In the genomic region with DNA sequence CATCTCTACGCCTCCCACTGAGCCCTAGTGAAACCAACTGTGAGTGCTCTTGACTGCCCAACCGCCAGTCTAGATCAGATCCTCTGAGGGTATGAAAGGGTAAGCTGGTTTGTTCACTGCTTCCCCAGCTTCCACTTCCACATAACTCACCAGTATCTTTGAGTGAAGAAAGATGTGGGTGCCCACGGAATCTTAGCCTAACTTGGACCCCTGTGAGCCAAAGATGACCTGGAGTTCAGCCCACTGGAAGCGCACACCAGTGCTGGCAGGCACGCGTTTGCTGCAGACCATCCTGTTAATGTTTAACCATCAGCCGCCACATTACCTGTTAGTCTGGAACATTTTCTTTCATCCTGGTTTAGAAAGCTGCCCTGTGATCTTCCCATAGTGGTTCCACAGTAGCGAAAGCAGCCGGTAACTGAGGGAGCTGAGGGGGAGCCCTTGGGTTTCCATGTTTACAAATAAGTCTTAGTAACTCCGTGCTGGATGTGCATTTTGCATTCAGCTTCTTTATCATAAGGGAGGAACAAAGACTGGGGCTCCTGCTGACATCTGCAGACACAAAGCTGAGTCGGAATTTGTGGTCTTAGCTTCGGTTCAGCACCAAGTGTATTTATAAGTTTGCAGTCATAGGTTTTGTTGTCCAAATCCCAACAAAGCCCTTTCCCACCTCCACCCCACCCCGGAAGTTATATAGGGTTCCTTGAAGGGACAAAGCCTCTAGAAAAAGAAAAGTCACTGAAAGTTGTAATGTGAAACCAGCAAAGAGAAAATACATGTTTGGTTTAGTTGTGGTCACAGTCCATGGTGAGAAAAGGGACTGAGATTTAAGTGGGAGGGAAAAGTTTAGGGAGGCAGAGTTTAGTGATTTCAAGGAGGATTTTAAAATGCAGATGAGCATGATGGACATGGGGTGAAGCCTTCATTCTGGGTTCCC, we compare ENCODE assay signal across 1 cellular context.
TF ChIP-seq lines count a peak whose summit lies in the region.

No MANE protein-coding gene starts in this region.

TF ChIP-seq in GM23338, 12 proteins besides CTCF, POLR2A, EP300 and RAD21 (continued from another document):
- no peak for TF ChIP-seq ZNF462 (CRISPR knock-in tag; IDR thresholded peaks at IDR 0.05)
- no peak for TF ChIP-seq ZNF331 (CRISPR knock-in tag; IDR thresholded peaks at IDR 0.05; ENCODE audit: low read depth)
- no peak for TF ChIP-seq EZH2phosphoT487 (IDR thresholded peaks at IDR 0.05; ENCODE audit: unreplicated experiment)
- TF ChIP-seq, protein P1, sequence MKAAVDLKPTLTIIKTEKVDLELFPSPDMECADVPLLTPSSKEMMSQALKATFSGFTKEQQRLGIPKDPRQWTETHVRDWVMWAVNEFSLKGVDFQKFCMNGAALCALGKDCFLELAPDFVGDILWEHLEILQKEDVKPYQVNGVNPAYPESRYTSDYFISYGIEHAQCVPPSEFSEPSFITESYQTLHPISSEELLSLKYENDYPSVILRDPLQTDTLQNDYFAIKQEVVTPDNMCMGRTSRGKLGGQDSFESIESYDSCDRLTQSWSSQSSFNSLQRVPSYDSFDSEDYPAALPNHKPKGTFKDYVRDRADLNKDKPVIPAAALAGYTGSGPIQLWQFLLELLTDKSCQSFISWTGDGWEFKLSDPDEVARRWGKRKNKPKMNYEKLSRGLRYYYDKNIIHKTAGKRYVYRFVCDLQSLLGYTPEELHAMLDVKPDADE (IDR thresholded peaks at IDR 0.05): no peak
- TF ChIP-seq ZNF114 (CRISPR knock-in tag; IDR thresholded peaks at IDR 0.05): no peak
